34 cellular contexts compared by ENCODE assay signal in the genomic region with DNA sequence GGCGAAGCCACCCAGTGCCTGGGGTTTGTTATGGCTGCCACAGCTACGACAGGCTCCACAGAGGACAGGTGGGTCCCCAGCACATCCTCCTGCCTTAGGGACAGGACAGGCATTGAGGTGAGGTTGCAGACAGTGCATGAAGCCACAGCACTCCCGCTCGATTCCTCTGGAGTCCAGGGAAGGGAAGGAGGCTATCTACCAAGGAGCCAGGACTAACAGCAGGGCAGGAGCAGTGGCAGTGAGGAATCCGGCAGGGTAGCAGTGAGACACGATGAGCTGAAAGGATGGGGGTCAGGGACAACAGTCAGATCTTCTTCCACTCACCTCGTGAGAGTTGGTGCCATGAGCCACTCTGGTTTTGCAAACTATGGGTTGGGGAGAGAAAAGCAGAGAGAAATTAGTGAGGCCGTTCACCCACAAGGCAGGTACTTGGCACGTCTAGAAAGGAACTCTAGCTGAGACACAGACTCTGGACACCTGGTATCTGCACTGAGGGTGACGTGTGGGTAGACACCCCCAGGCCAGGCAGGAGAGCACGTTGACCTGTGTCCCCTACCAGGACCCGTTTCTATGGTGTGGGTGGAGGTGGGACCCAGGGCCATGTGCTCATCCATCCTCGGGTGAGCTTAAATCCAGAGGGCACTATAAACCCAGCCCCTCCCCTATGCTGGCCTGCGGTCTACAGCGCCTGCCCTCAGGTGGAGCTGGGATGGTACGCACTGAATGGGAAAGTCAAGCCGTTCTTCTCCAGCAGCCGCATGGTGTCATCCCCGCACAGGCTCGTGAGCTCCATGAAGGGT. TPM values are rescaled to one million over a fixed set of nuclear protein-coding genes. Genes with fewer than 3 reads are reported as not detected.
DNase-seq lines count a peak whose midpoint lies in the region; FAIRE-seq and TF ChIP-seq lines count a peak whose summit lies in the region.
"Had no signal": no experiment of that assay in that cellular context is flagged by ENCODE, and none has a peak within 500 bp of the region (broad histone marks: within the 10 kb centered on the region; RNA-seq: fewer than 3 reads in every experiment).

No MANE protein-coding gene starts in this region.

- H3K9me3 Mint-ChIP-seq in H9, result peaks cover 6 to 16% of the 10 kb centered on the region in 2 experiments
- no peaks in the 10 kb centered on the region for H3K9me3 Mint-ChIP-seq in neural crest cell
- H3K9me3 Mint-ChIP-seq: activated T-helper 17 cell treated with anti-CD3 and anti-CD28 coated beads, Interleukin-2, amount 50 U/mL, for 72 hours; T-helper 1 cell treated with Interleukin-12 subunit alpha and Interleukin-12 subunit beta and Interleukin-4 antibody, amounts not matched to agents 30 μg/mL and 1 μg/mL, for 36 hours had no signal

- H3K79me1 ChIP-seq in H9 (ENCODE audit: insufficient read depth, low read depth, low read length, poor library complexity, severe bottlenecking), result no peaks in the 10 kb centered on the region

- H2BK20ac ChIP-seq in H9 (ENCODE audit: low read depth, low read length, poor library complexity, severe bottlenecking), result no peak overlapping the region

- FAIRE-seq in bronchial epithelial cell (lab: Jason Lieb, UNC), result peak; percentile 18
- FAIRE-seq: islet of Langerhans had no signal

- no peak overlapping the region for H2AFZ ChIP-seq in H9 (ENCODE audit: low read length)
- no peak overlapping the region for H2AFZ ChIP-seq in GM23248

- H2AK5ac ChIP-seq in H9 (ENCODE audit: insufficient read length, low read length), result no peak overlapping the region

- H3K4ac ChIP-seq in H9 (ENCODE audit: low read depth, low read length), result no peak overlapping the region

- no peaks in the 10 kb centered on the region for H3K27me3 ChIP-seq in H9 (ENCODE audit: insufficient read depth, low read length)
- H3K27me3 ChIP-seq in bronchial epithelial cell (ENCODE audit: control insufficient read depth, insufficient read depth, low read length), result no peaks in the 10 kb centered on the region
- H3K27me3 ChIP-seq in GM23248 (replicated peaks; ENCODE audit: insufficient read depth), result no peaks in the 10 kb centered on the region
- H3K27me3 ChIP-seq: suprapubic skin, upper lobe of left lung had no signal

- H4K20me1 ChIP-seq in H9 (ENCODE audit: control insufficient read depth, insufficient read depth, insufficient read length) (no peaks in the 10 kb centered on the region), GM23248 (ENCODE audit: insufficient read depth) (no peaks in the 10 kb centered on the region)

- H3K18ac ChIP-seq in H9 (ENCODE audit: insufficient read length, low read depth, low read length), result no peak overlapping the region

- peaks cover 15 to 30% (median 19%) of the 10 kb centered on the region in 3 experiments for H3K36me3 Mint-ChIP-seq in H9 (ENCODE audit: insufficient read depth in 1 of 3, low read depth in 3 of 3)
- H3K36me3 Mint-ChIP-seq in neural crest cell (ENCODE audit: low read depth), result peaks cover under 1% of the 10 kb centered on the region

- H3K27me3 Mint-ChIP-seq in H9 (ENCODE audit: low read depth) (no peaks in the 10 kb centered on the region), neural crest cell (ENCODE audit: low read depth) (no peaks in the 10 kb centered on the region)
- H3K27me3 Mint-ChIP-seq: activated T-helper 17 cell treated with anti-CD3 and anti-CD28 coated beads, Interleukin-2, amount 50 U/mL, for 72 hours; progenitor cell of endocrine pancreas had no signal

- H2BK12ac ChIP-seq in H9 (ENCODE audit: insufficient read length, low read depth, low read length), result no peak overlapping the region

- H4K5ac ChIP-seq in H9 (ENCODE audit: insufficient read length, low read depth, low read length), result no peak overlapping the region

- no peaks in the 10 kb centered on the region for H3K23me2 ChIP-seq in H9 (ENCODE audit: insufficient read length, low read depth, low read length, poor library complexity, severe bottlenecking)

- no peak for TF ChIP-seq CTCF in C4-2B (conservative IDR thresholded peaks at IDR 0.05)
- TF ChIP-seq CTCF in H9 (conservative IDR thresholded peaks at IDR 0.05), result no peak
- TF ChIP-seq CTCF in bronchial epithelial cell (IDR thresholded peaks at IDR 0.05; ENCODE audit: insufficient read depth, low read length, severe bottlenecking), result no peak
- TF ChIP-seq CTCF in neural crest cell (conservative IDR thresholded peaks at IDR 0.05), result no peak

- H3K4me1 Mint-ChIP-seq in H9 (peaks cover 25 to 27% of the 10 kb centered on the region in 2 experiments), neural crest cell (peaks cover 30% of the 10 kb centered on the region)
- H3K4me1 Mint-ChIP-seq: activated T-helper 17 cell treated with anti-CD3 and anti-CD28 coated beads, Interleukin-2, amount 50 U/mL, for 72 hours had no signal

- H3K9me2 ChIP-seq in GM23248 (ENCODE audit: insufficient read depth), result no peaks in the 10 kb centered on the region
- H3K9me2 ChIP-seq: SK-N-SH had no signal

- no peak overlapping the region for H3K23ac ChIP-seq in H9 (ENCODE audit: insufficient read length, low read depth, low read length)

- H3K9me3 ChIP-seq in H9 (ENCODE audit: control insufficient read depth, low read depth, low read length), result no peaks in the 10 kb centered on the region
- no peaks in the 10 kb centered on the region for H3K9me3 ChIP-seq in GM23248 (ENCODE audit: low read depth)
- H3K9me3 ChIP-seq: SK-N-SH, suprapubic skin, upper lobe of left lung had no signal

- no peak overlapping the region for H2BK15ac ChIP-seq in H9 (ENCODE audit: low read depth, low read length)

- H3K27ac ChIP-seq in C4-2B, result peak overlapping the region; percentile 89
- H3K27ac ChIP-seq in H9 (ENCODE audit: insufficient read length, low read depth, low read length), result no peak overlapping the region
- H3K27ac ChIP-seq in GM23248, result no peak overlapping the region
- H3K27ac ChIP-seq: suprapubic skin, upper lobe of left lung had no signal

- no peak overlapping the region for H2BK5ac ChIP-seq in H9 (ENCODE audit: insufficient read length, low read length)

- H2BK120ac ChIP-seq in H9 (ENCODE audit: low read depth, low read length, poor library complexity, severe bottlenecking), result no peak overlapping the region

- in situ Hi-C loops in GM23248 (cut with MboI), result no loop called here

- H3K4me3 Mint-ChIP-seq in H9 (no peak overlapping the region), neural crest cell (no peak overlapping the region)
- H3K4me3 Mint-ChIP-seq: activated T-helper 17 cell treated with anti-CD3 and anti-CD28 coated beads, Interleukin-2, amount 50 U/mL, for 72 hours; mesothelial cell of epicardium; T-helper 1 cell treated with Interleukin-12 subunit alpha and Interleukin-12 subunit beta and Interleukin-4 antibody, amounts not matched to agents 30 μg/mL and 1 μg/mL, for 36 hours had no signal

- H3K4me3 ChIP-seq in bronchial epithelial cell (ENCODE audit: low read depth, low read length) (no peak overlapping the region), GM23248 (no peak overlapping the region)
- H3K4me3 ChIP-seq: suprapubic skin, upper lobe of left lung had no signal

- no peak overlapping the region for H4K91ac ChIP-seq in H9 (ENCODE audit: insufficient read length, low read depth, low read length)

- WGBS in H9 (ENCODE audit: extremely low coverage, insufficient read length, low lambda C conversion rate), result no CpG with 5 or more reads among the region's 20 CpGs
- WGBS in GM23248 (ENCODE audit: low coverage in 1 of 2, low lambda C conversion rate in 2 of 2, missing lambda C conversion rate in 2 of 2), 2 experiments, result 93 to 94% methylated on average over 17 to 20 of the region's 20 CpGs

- no peak overlapping the region for H3K4me2 ChIP-seq in H9 (ENCODE audit: insufficient read depth, insufficient read length, low read length)
- no peak overlapping the region for H3K4me2 ChIP-seq in GM23248 (ENCODE audit: unreplicated experiment)
- H3K4me2 ChIP-seq: SK-N-SH had no signal

- H3K36me3 ChIP-seq in bronchial epithelial cell (ENCODE audit: control insufficient read depth, insufficient read depth, low read length), result peaks cover 12% of the 10 kb centered on the region
- H3K36me3 ChIP-seq in GM23248 (ENCODE audit: low read depth), result no peaks in the 10 kb centered on the region

- peak overlapping the region; percentile 14 to 80 (median 33); a peak in 3 of 7 replicates for H3K27ac Mint-ChIP-seq in H9
- H3K27ac Mint-ChIP-seq in neural crest cell (ENCODE audit: unreplicated experiment), result peak overlapping the region; percentile 14
- H3K27ac Mint-ChIP-seq: activated T-helper 17 cell treated with anti-CD3 and anti-CD28 coated beads, Interleukin-2, amount 50 U/mL, for 72 hours; mesothelial cell of epicardium; T-helper 1 cell treated with Interleukin-12 subunit alpha and Interleukin-12 subunit beta and Interleukin-4 antibody, amounts not matched to agents 30 μg/mL and 1 μg/mL, for 36 hours had no signal

- no peak for DNase-seq in H9
- no peak for DNase-seq in bronchial epithelial cell (ENCODE audit: low read depth)
- no peak for DNase-seq in neural crest cell (ENCODE audit: low read depth, low spot score)
- DNase-seq in stimulated activated naive CD4-positive, alpha-beta T cell treated with Interleukin-2 at 50 U/mL for 16 hours (lab: John Stamatoyannopoulos, UW), result no peak
- no peak for DNase-seq in activated CD4-positive, alpha-beta T cell treated with anti-CD3 and anti-CD28 coated beads for 48 hours
- no peak for DNase-seq in GM23248
- DNase-seq: activated CD4-positive, alpha-beta T cell treated with anti-CD3 and anti-CD28 coated beads, Interleukin-2, amount 50 U/mL, for 48 hours; activated CD8-positive, alpha-beta memory T cell treated with anti-CD3 and anti-CD28 coated beads, Interleukin-2, amount 50 U/mL, for 4 hours; activated naive CD4-positive, alpha-beta T cell treated with anti-CD3 and anti-CD28 coated beads, Interleukin-2, amount 50 U/mL, for 16 hours; anterior cingulate cortex; C1 segment of cervical spinal cord; cortex of kidney; effector memory CD4-positive, alpha-beta T cell; GOT3; KBM-7; NCI-H1092 treated with DMSO at 0.1 percent for 48 hours; NCI-H187; NCI-H2171 treated with DMSO at 0.1 percent for 48 hours; NCI-H510A; SK-N-SH; stimulated activated CD4-positive, alpha-beta T cell treated with anti-CD3 and anti-CD28 coated beads, Interleukin-4, amount 100 ng/mL, for 4 hours had no signal

- no peak overlapping the region for H3T11ph ChIP-seq in H9 (ENCODE audit: low read length)

- H3K4me1 ChIP-seq in H9 (ENCODE audit: insufficient read depth, low read length), result no peaks in the 10 kb centered on the region
- peaks cover 8% of the 10 kb centered on the region for H3K4me1 ChIP-seq in GM23248 (ENCODE audit: insufficient read depth)
- H3K4me1 ChIP-seq: suprapubic skin had no signal

- no peak overlapping the region for H3K14ac ChIP-seq in H9 (ENCODE audit: insufficient read depth, low read length)

- H3K9ac ChIP-seq in H9 (ENCODE audit: extremely low read depth, insufficient read length, low read length), result no peak overlapping the region
- H3K9ac ChIP-seq in GM23248, result no peak overlapping the region
- H3K9ac ChIP-seq: SK-N-SH had no signal

- H3K79me2 ChIP-seq in H9 (ENCODE audit: insufficient read depth, low read length), result no peaks in the 10 kb centered on the region
- 0 out of 2 replicates have a peak, but pooled peaks cover 4% of the 10 kb centered on the region for H3K79me2 ChIP-seq in GM23248 (ENCODE audit: insufficient read depth)

- no peaks in the 10 kb centered on the region for H3F3A ChIP-seq in GM23248 (ENCODE audit: insufficient read depth)

- no peak overlapping the region for H3K56ac ChIP-seq in H9 (ENCODE audit: insufficient read length, low read depth, low read length)

- no peak overlapping the region for H4K8ac ChIP-seq in H9 (replicated peaks; ENCODE audit: insufficient read length, low read depth, low read length)

RNA-seq across cellular contexts. Expression of a gene that starts 39.3 kb away (rescaled TPM):
- 6.7 and 7.8 TPM in 2 replicates for total RNA-seq in H9 (2021)
- not detected in 2 replicates for total RNA-seq in bronchial epithelial cell
- total RNA-seq in neural crest cell, result 3.0 and 4.3 TPM in 2 replicates
- not detected in 2 replicates for total RNA-seq in GM23248 (2014; rRNA removed; shearing (Covaris generic))
- not detected in 2 replicates for polyA plus RNA-seq in GM23248 (2016; fragmentation: Nextera tagmentation; extraction: Ambion mirVana)
- total RNA-seq: activated T-helper 17 cell treated with anti-CD3 and anti-CD28 coated beads, Interleukin-2, amount 50 U/mL, for 72 hours; epithelial cell of proximal tubule; HT1080; M059J; mesothelial cell of epicardium; RPMI7951; sciatic nerve had no signal
